In genomic region chr2:36672199-36672598, GRCh38 we compare ENCODE assay signal across 8 cellular contexts. TPM values are rescaled to one million over a fixed set of nuclear protein-coding genes. Genes with fewer than 3 reads are reported as not detected.
DNase-seq lines count a peak whose midpoint lies in the region; ATAC-seq and TF ChIP-seq lines count a peak whose summit lies in the region.

No MANE protein-coding gene starts in this region.

- no peak for DNase-seq in BE2C
- peak in 1 of 2 experiments; percentile 45 for DNase-seq in HL-60 (ENCODE audit: low read depth in 1 of 2, low spot score in 1 of 2)
- DNase-seq in amniotic epithelial cell (ENCODE audit: low read depth) = peak; percentile 39
- DNase-seq in kidney glomerular epithelial cell (lab: John Stamatoyannopoulos, UW) = peak; percentile 46

- TF ChIP-seq CTCF in BE2C (IDR thresholded peaks at IDR 0.05; ENCODE audit: low read depth, low read length) (peak; percentile 40), HL-60 (IDR thresholded peaks at IDR 0.05; ENCODE audit: insufficient read depth, low read length) (peak; percentile 29)

- H3K4me3 ChIP-seq in BE2C (ENCODE audit: low read depth, low read length) (no peak overlapping the region), HL-60 (replicated peaks; ENCODE audit: insufficient read depth, low read length) (no peak overlapping the region)

- no peaks in the 10 kb centered on the region for H3K36me3 ChIP-seq in BE2C

- no peak overlapping the region for H3K27ac ChIP-seq in HL-60 (replicated peaks)

- H3K27me3 ChIP-seq in BE2C = peaks cover 20% of the 10 kb centered on the region
- H3K27me3 ChIP-seq in HL-60 (ENCODE audit: insufficient read depth, poor library complexity, severe bottlenecking) = no peaks in the 10 kb centered on the region

- H3K4me1 ChIP-seq in BE2C = no peaks in the 10 kb centered on the region

- no peaks in the 10 kb centered on the region for H3K9me3 ChIP-seq in BE2C

- no peak for ATAC-seq in GM19023 (IDR thresholded peaks at IDR 0.05; ENCODE audit: unreplicated experiment)
- no peak for ATAC-seq in HG03039 (IDR thresholded peaks at IDR 0.05; ENCODE audit: unreplicated experiment)
- no peak for ATAC-seq in HG03025 (IDR thresholded peaks at IDR 0.05; ENCODE audit: low FRiP score, unreplicated experiment)
- ATAC-seq in GM18861 (IDR thresholded peaks at IDR 0.05; ENCODE audit: unreplicated experiment) = no peak

RNA-seq across cellular contexts. Expression of gene VIT, which starts 24.3 kb away (rescaled TPM):
- polyA plus RNA-seq in BE2C (2012; ENCODE audit: insufficient read depth, insufficient read length, low read depth) = not detected
